Comparison of ENCODE assay signal across 19 cellular contexts in the genomic region with DNA sequence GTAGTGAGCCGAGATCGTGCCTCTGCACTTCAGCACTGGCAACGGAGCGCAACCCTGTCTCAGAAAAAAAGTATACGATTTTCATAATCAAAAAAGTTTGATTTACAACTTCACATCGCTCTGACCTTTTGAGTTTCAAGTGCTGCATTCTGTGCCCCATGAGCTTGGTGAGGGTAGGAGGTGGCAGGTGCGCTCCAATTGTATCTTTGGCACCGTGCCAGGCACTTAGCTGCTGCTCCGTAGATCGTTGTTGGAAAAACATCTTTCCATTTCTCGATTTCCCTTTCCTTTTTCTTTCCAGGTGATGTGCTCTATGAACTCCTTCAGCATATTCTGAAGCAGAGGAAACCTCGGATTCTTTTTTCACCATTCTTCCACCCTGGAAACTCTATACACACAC.
DNase-seq lines count a peak whose midpoint lies in the region; ATAC-seq and TF ChIP-seq lines count a peak whose summit lies in the region.
"Had no signal": no experiment of that assay in that cellular context is flagged by ENCODE, and none has a peak within 500 bp of the region (broad histone marks: within the 10 kb centered on the region; RNA-seq: fewer than 3 reads in every experiment).

No MANE protein-coding gene starts in this region.

- H3K27ac Mint-ChIP-seq in activated T-helper 17 cell treated with anti-CD3 and anti-CD28 coated beads, Interleukin-2, amount 50 U/mL, for 72 hours: peak overlapping the region; percentile 67
- H3K27ac Mint-ChIP-seq: activated naive CD8-positive, alpha-beta T cell; stimulated activated naive CD8-positive, alpha-beta T cell treated with anti-CD3 and anti-CD28 coated beads, Interleukin-15, Interleukin-2, amounts not matched to agents 100 ng/mL and 50 ng/mL, for 24 hours had no signal

- H3K27ac ChIP-seq in HL-60 (replicated peaks): peak overlapping the region; percentile 92
- H3K27ac ChIP-seq: vagina, VCaP had no signal

- DNase-seq in DMS153 (lab: John Stamatoyannopoulos, UW): peak; percentile 35
- DNase-seq in HL-60 (ENCODE audit: low read depth in 1 of 2, low spot score in 1 of 2): no peak
- DNase-seq in NCI-H2171 treated with DMSO at 0.1 percent for 48 hours (lab: John Stamatoyannopoulos, UW): peak; percentile 67
- DNase-seq in amygdala (lab: John Stamatoyannopoulos, UW): no peak
- DNase-seq in globus pallidus (ENCODE audit: low spot score): no peak
- DNase-seq: effector memory CD4-positive, alpha-beta T cell; GOT3; left ventricle myocardium superior; NCI-H1048; PC-3 had no signal

- H3K36me3 Mint-ChIP-seq in activated T-helper 17 cell treated with anti-CD3 and anti-CD28 coated beads, Interleukin-2, amount 50 U/mL, for 72 hours (ENCODE audit: low read depth): peaks cover 91% of the 10 kb centered on the region

- no peak overlapping the region for H3K4me3 Mint-ChIP-seq in activated T-helper 17 cell treated with anti-CD3 and anti-CD28 coated beads, Interleukin-2, amount 50 U/mL, for 72 hours
- H3K4me3 Mint-ChIP-seq: activated naive CD8-positive, alpha-beta T cell; IgD-negative memory B cell; stimulated activated naive CD8-positive, alpha-beta T cell treated with anti-CD3 and anti-CD28 coated beads, Interleukin-15, Interleukin-2, amounts not matched to agents 100 ng/mL and 50 ng/mL, for 24 hours had no signal

- TF ChIP-seq CTCF in HL-60 (IDR thresholded peaks at IDR 0.05; ENCODE audit: insufficient read depth, low read length): no peak

- no peak overlapping the region for H3K4me3 ChIP-seq in HL-60 (replicated peaks; ENCODE audit: insufficient read depth, low read length)
- H3K4me3 ChIP-seq: BLaER1, vagina had no signal

- no peaks in the 10 kb centered on the region for H3K9me3 Mint-ChIP-seq in activated T-helper 17 cell treated with anti-CD3 and anti-CD28 coated beads, Interleukin-2, amount 50 U/mL, for 72 hours
- H3K9me3 Mint-ChIP-seq: IgD-negative memory B cell; stimulated activated naive CD8-positive, alpha-beta T cell treated with anti-CD3 and anti-CD28 coated beads, Interleukin-15, Interleukin-2, amounts not matched to agents 100 ng/mL and 50 ng/mL, for 24 hours had no signal

- no peaks in the 10 kb centered on the region for H3K27me3 ChIP-seq in HL-60 (ENCODE audit: insufficient read depth, poor library complexity, severe bottlenecking)
- H3K27me3 ChIP-seq: BLaER1, vagina had no signal

- no peaks in the 10 kb centered on the region for H3K27me3 Mint-ChIP-seq in activated T-helper 17 cell treated with anti-CD3 and anti-CD28 coated beads, Interleukin-2, amount 50 U/mL, for 72 hours
- H3K27me3 Mint-ChIP-seq: activated naive CD8-positive, alpha-beta T cell; IgD-negative memory B cell; stimulated activated naive CD8-positive, alpha-beta T cell treated with anti-CD3 and anti-CD28 coated beads, Interleukin-15, Interleukin-2, amounts not matched to agents 100 ng/mL and 50 ng/mL, for 24 hours had no signal

- ATAC-seq in activated T-helper 17 cell treated with anti-CD3 and anti-CD28 coated beads, Interleukin-2, amount 50 U/mL, for 72 hours (replicated peaks): no peak
- ATAC-seq in HG03108 (IDR thresholded peaks at IDR 0.05; ENCODE audit: unreplicated experiment): no peak
- ATAC-seq in GM21723 (IDR thresholded peaks at IDR 0.05; ENCODE audit: unreplicated experiment): no peak
- ATAC-seq: left ventricle myocardium superior, PC-3 had no signal

- peaks cover 15% of the 10 kb centered on the region for H3K4me1 Mint-ChIP-seq in activated T-helper 17 cell treated with anti-CD3 and anti-CD28 coated beads, Interleukin-2, amount 50 U/mL, for 72 hours

Comparison
In these comparisons a context has a peak if more than half of its experiments do, and no peak if none do; other contexts are left out.
1. DNase-seq: peak in DMS153 (single experiment) and NCI-H2171 treated with DMSO at 0.1 percent for 48 hours (single experiment); none in HL-60 (0 of 2), amygdala (0 of 56) and globus pallidus (single experiment).